Comparison of ENCODE assay signal across 30 cellular contexts in genomic region chr1:234689236-234689635, GRCh38.
"Had no signal": no experiment of that assay in that cellular context is flagged by ENCODE, and none has a peak within 500 bp of the region (broad histone marks: within the 10 kb centered on the region; RNA-seq: fewer than 3 reads in every experiment).

No MANE protein-coding gene starts in this region.

- H3K27ac Mint-ChIP-seq: immature natural killer cell; nephron; stimulated activated effector memory CD8-positive, alpha-beta T cell treated with anti-CD3 and anti-CD28 coated beads, Interleukin-12 subunit alpha, Interleukin-12 subunit beta, amount 100 ng/mL, for 72 hours; stimulated activated naive CD8-positive, alpha-beta T cell treated with anti-CD3 and anti-CD28 coated beads, Interleukin-15, Interleukin-2, amounts not matched to agents 100 ng/mL and 50 ng/mL, for 24 hours had no signal

- H3K36me3 ChIP-seq: left lung, lower lobe of right lung, neutrophil, ovary, prostate gland, suprapubic skin, thoracic aorta, tibial artery, upper lobe of right lung had no signal

- H3K27me3 ChIP-seq: left lung, neutrophil, ovary, suprapubic skin, tibial artery, upper lobe of right lung had no signal

- H3K27ac ChIP-seq: left lung, lower lobe of right lung, neutrophil, ovary, prostate gland, skin epidermis, suprapubic skin, thoracic aorta, tibial artery, upper lobe of right lung had no signal

- DNase-seq: hypothalamus; immature natural killer cell; kidney; left colon; left lung; lower lobe of right lung; mammary epithelial cell; mesenchymal stem cell; naive thymus-derived CD8-positive, alpha-beta T cell; occipital lobe; ovary; retina; right cardiac atrium; stimulated activated CD4-positive, alpha-beta T cell treated with anti-CD3 and anti-CD28 coated beads, Interleukin-12 subunit alpha, Interleukin-12 subunit beta, amount 100 ng/mL, for 4 hours; stimulated activated CD4-positive, alpha-beta T cell treated with anti-CD3 and anti-CD28 coated beads, Interleukin-4, amount 100 ng/mL, for 1 hour; stimulated activated naive CD4-positive, alpha-beta T cell; tibial artery; trophoblast cell; upper lobe of right lung had no signal

- H3K4me1 Mint-ChIP-seq: immature natural killer cell; naive thymus-derived CD8-positive, alpha-beta T cell had no signal

- H3K36me3 Mint-ChIP-seq: immature natural killer cell; stimulated activated effector memory CD8-positive, alpha-beta T cell treated with anti-CD3 and anti-CD28 coated beads, Interleukin-12 subunit alpha, Interleukin-12 subunit beta, amount 100 ng/mL, for 72 hours had no signal

- H3K4me1 ChIP-seq: prostate gland had no signal

- H3K4me3 Mint-ChIP-seq: immature natural killer cell; naive thymus-derived CD8-positive, alpha-beta T cell; nephron; neural crest cell; stimulated activated effector memory CD8-positive, alpha-beta T cell treated with anti-CD3 and anti-CD28 coated beads, Interleukin-12 subunit alpha, Interleukin-12 subunit beta, amount 100 ng/mL, for 72 hours; stimulated activated naive CD8-positive, alpha-beta T cell treated with anti-CD3 and anti-CD28 coated beads, Interleukin-15, Interleukin-2, amounts not matched to agents 100 ng/mL and 50 ng/mL, for 24 hours had no signal

- H3K4me3 ChIP-seq: left lung, lower lobe of right lung, ovary, prostate gland, skin epidermis, suprapubic skin, thoracic aorta, tibial artery, upper lobe of right lung had no signal

- H3K9me3 ChIP-seq: neutrophil, ovary, prostate gland, suprapubic skin, thoracic aorta, tibial artery, upper lobe of right lung had no signal

- H3K27me3 Mint-ChIP-seq: naive thymus-derived CD8-positive, alpha-beta T cell; stimulated activated naive CD8-positive, alpha-beta T cell treated with anti-CD3 and anti-CD28 coated beads, Interleukin-15, Interleukin-2, amounts not matched to agents 100 ng/mL and 50 ng/mL, for 24 hours had no signal

- FAIRE-seq: islet of Langerhans, kidney, urothelium cell line had no signal
